ENCODE assay signal across 8 cellular contexts in the genomic region with DNA sequence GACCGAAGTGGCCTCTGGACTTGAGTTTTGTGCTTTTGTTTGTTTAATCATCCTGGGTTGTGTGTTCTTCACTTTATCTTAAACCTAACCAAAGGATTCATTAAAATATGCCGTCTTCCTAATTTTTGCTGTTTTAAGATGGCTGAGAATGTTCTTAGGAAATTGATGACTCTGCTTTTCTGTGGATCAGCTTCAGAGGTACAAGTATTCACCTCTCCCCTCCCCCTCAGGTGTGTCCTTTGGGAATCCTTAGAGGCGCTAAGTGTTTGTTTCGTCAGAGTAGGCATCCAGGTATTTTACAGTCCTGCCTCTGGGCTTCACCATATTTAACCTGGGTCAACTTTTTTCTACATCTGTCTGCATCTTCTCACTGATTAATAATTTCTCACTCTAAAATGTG. TPM values are rescaled to one million over a fixed set of nuclear protein-coding genes. Genes with fewer than 3 reads are reported as not detected.
DNase-seq lines count a peak whose midpoint lies in the region; ATAC-seq and TF ChIP-seq lines count a peak whose summit lies in the region.

No MANE protein-coding gene starts in this region.

- 43 to 53% methylated on average over 4 of the region's 4 CpGs for WGBS in esophagus squamous epithelium, 2 donors

- peak overlapping the region; percentile 48; the same call in 1 of the 2 replicates for H3K9ac ChIP-seq in PC-3 (ENCODE audit: low read length)

- H3K4me3 ChIP-seq in GM12875 (ENCODE audit: low read depth, low read length), result peak overlapping the region; percentile 99
- H3K4me3 ChIP-seq in PC-3 (ENCODE audit: low read length), result peak overlapping the region; percentile 75
- H3K4me3 ChIP-seq in esophagus squamous epithelium, result peak overlapping the region; percentile 64 to 88 (median 72)
- H3K4me3 ChIP-seq in retinal pigment epithelial cell (ENCODE audit: low read length), result peak overlapping the region; percentile 84

- H4K20me1 ChIP-seq in PC-3 (ENCODE audit: low read length), result no peaks in the 10 kb centered on the region

- H3K27ac ChIP-seq in PC-3 (ENCODE audit: low read length) (no peak overlapping the region), esophagus squamous epithelium (peak overlapping the region; percentile 90 to 98 (median 96))

- TF ChIP-seq POLR2A in esophagus squamous epithelium (IDR thresholded peaks at IDR 0.05), result no peak
- no peak for TF ChIP-seq POLR2A in GM18505 (IDR thresholded peaks at IDR 0.05; ENCODE audit: borderline replicate concordance, extremely low read depth, insufficient read depth, insufficient read length)

- no peak for ATAC-seq in PC-3
- ATAC-seq in GM18505 (IDR thresholded peaks at IDR 0.05; ENCODE audit: unreplicated experiment), result no peak

- peak overlapping the region; percentile 90 for H3K4me2 ChIP-seq in PC-3 (ENCODE audit: low read length)

- no peaks in the 10 kb centered on the region for H3F3A ChIP-seq in PC-3 (ENCODE audit: low read length, unreplicated experiment)

- CTCF ChIA-PET in PC-3 (lab: Charles Lee), result no interaction called here

- peak overlapping the region; percentile 88 for H2AFZ ChIP-seq in PC-3 (ENCODE audit: low read length)

- DNase-seq in PC-3 (peak; percentile 22), esophagus squamous epithelium (lab: John Stamatoyannopoulos, UW) (no peak), retinal pigment epithelial cell (ENCODE audit: low read depth) (no peak), NCI-H1092 (lab: John Stamatoyannopoulos, UW) (no peak), cerebellar nuclear complex (lab: John Stamatoyannopoulos, UW) (no peak), NCI-H2081 treated with DMSO at 0.1 percent for 48 hours (lab: John Stamatoyannopoulos, UW) (no peak)

- H3K79me2 ChIP-seq in PC-3 (ENCODE audit: low read length), result 0 out of 2 replicates have a peak, but pooled peaks cover 10% of the 10 kb centered on the region

- H3K9me2 ChIP-seq in PC-3 (replicated peaks; ENCODE audit: low read length), result no peaks in the 10 kb centered on the region

- intact Hi-C loops in PC-3 (cut with micrococcal nuclease), result no loop called here
- intact Hi-C loops in esophagus squamous epithelium (cut with DNase I), result loop anchor here (10.0 kb wide), 1 partner anchor 86 kb away; a partner anchor contains a TSS

- H3K36me3 ChIP-seq in PC-3 (ENCODE audit: low read depth, low read length), result no peaks in the 10 kb centered on the region
- H3K36me3 ChIP-seq in esophagus squamous epithelium, result no peaks in the 10 kb centered on the region

- H3K27me3 ChIP-seq in PC-3 (ENCODE audit: low read length) (no peaks in the 10 kb centered on the region), esophagus squamous epithelium (no peaks in the 10 kb centered on the region)

- TF ChIP-seq CTCF in GM12875 (IDR thresholded peaks at IDR 0.05; ENCODE audit: borderline replicate concordance, insufficient read depth, low read depth, low read length) (no peak), PC-3 (conservative IDR thresholded peaks at IDR 0.05; ENCODE audit: low read depth, low read length) (no peak), esophagus squamous epithelium (IDR thresholded peaks at IDR 0.05) (no peak), retinal pigment epithelial cell (conservative IDR thresholded peaks at IDR 0.05; ENCODE audit: low read depth, low read length) (no peak)

- no TSS peak for BruUV-seq in PC-3 (replicated peaks; lab: Mats Ljungman, UMichigan)

- POLR2A ChIA-PET in PC-3 (lab: Charles Lee; ENCODE audit: unreplicated experiment), result interaction anchor here (0.5 kb wide), 1 partner anchor 69 kb away, joined by 3 read pairs; no protein-coding TSS in a partner anchor

- peaks cover 24% of the 10 kb centered on the region for H3K4me1 ChIP-seq in PC-3 (ENCODE audit: insufficient read depth, low read length)
- H3K4me1 ChIP-seq in esophagus squamous epithelium, result peaks cover 0 to 40% (median 13%) of the 10 kb centered on the region in 3 donors

- H3K9me3 ChIP-seq in PC-3 (ENCODE audit: low read length), result no peaks in the 10 kb centered on the region
- no peaks in the 10 kb centered on the region for H3K9me3 ChIP-seq in esophagus squamous epithelium

RNA-seq across cellular contexts. Expression of a gene that starts 1.1 kb away (rescaled TPM):
- 3.2 and 5.6 TPM in 2 replicates for total RNA-seq in PC-3 (2014; rRNA removed)
- 10 to 100 TPM in 1 of 4 donors, 1 to 10 TPM in 3; 6.3 to 13.7 (median 7.6) TPM for total RNA-seq in esophagus squamous epithelium
